ENCODE assay signal across 20 cellular contexts in genomic region chr5:168186289-168187074, GRCh38.
DNase-seq lines count a peak whose midpoint lies in the region; ATAC-seq, FAIRE-seq and TF ChIP-seq lines count a peak whose summit lies in the region.
"Had no signal": no experiment of that assay in that cellular context is flagged by ENCODE, and none has a peak within 500 bp of the region (broad histone marks: within the 10 kb centered on the region; RNA-seq: fewer than 3 reads in every experiment).

No MANE protein-coding gene starts in this region.

- H2AFZ ChIP-seq in astrocyte (ENCODE audit: low read depth, low read length) (no peak overlapping the region), neural cell (ENCODE audit: low read depth, low read length) (no peak overlapping the region)

- TF ChIP-seq CTCF in astrocyte (IDR thresholded peaks at IDR 0.05; ENCODE audit: insufficient read depth, low read depth, low read length) (no peak), cardiac muscle cell (IDR thresholded peaks at IDR 0.05; ENCODE audit: low read depth, low read length) (no peak), neural cell (IDR thresholded peaks at IDR 0.05; ENCODE audit: poor library complexity, severe bottlenecking) (no peak)

- TF ChIP-seq RAD21 in neural cell (conservative IDR thresholded peaks at IDR 0.05), result no peak

- H3K9me2 ChIP-seq in neural cell (ENCODE audit: insufficient read depth, low read length), result no peaks in the 10 kb centered on the region

- no peak overlapping the region for H3K27ac ChIP-seq in astrocyte (ENCODE audit: low read depth, low read length)
- H3K27ac ChIP-seq in cardiac muscle cell, result peak overlapping the region; percentile 55
- peak overlapping the region; percentile 73 for H3K27ac ChIP-seq in neural cell (ENCODE audit: low read length)

- H3K36me3 ChIP-seq in astrocyte (ENCODE audit: insufficient read depth, low read length) (no peaks in the 10 kb centered on the region), cardiac muscle cell (no peaks in the 10 kb centered on the region), neural cell (ENCODE audit: insufficient read depth, low read length) (no peaks in the 10 kb centered on the region)
- H3K36me3 ChIP-seq: MG63 had no signal

- no peaks in the 10 kb centered on the region for H3K4me1 ChIP-seq in astrocyte (ENCODE audit: insufficient read depth, low read length)
- peaks cover 31% of the 10 kb centered on the region for H3K4me1 ChIP-seq in cardiac muscle cell (ENCODE audit: low read depth)
- H3K4me1 ChIP-seq: Caco-2 had no signal

- H3K4me1 Mint-ChIP-seq in astrocyte (ENCODE audit: low read depth, unreplicated experiment), result peaks cover 4% of the 10 kb centered on the region

- H3K27me3 ChIP-seq in astrocyte (ENCODE audit: insufficient read depth, low read length) (no peaks in the 10 kb centered on the region), cardiac muscle cell (no peaks in the 10 kb centered on the region), neural cell (ENCODE audit: insufficient read depth, low read depth, low read length) (no peaks in the 10 kb centered on the region)

- H3K9ac ChIP-seq in astrocyte (ENCODE audit: low read length) (no peak overlapping the region), neural cell (ENCODE audit: low read length) (peak overlapping the region; percentile 7)

- peaks cover 30% of the 10 kb centered on the region for H3K36me3 Mint-ChIP-seq in astrocyte (ENCODE audit: low read depth, unreplicated experiment)

- H3K9me3 ChIP-seq in astrocyte (ENCODE audit: insufficient read depth, low read depth, low read length) (no peaks in the 10 kb centered on the region), cardiac muscle cell (ENCODE audit: low read depth) (no peaks in the 10 kb centered on the region), neural cell (ENCODE audit: low read length) (no peaks in the 10 kb centered on the region)
- H3K9me3 ChIP-seq: Caco-2 had no signal

- H4K20me1 ChIP-seq in astrocyte (ENCODE audit: insufficient read depth, low read length) (no peaks in the 10 kb centered on the region), neural cell (ENCODE audit: insufficient read depth) (no peaks in the 10 kb centered on the region)

- no peak overlapping the region for H3K4me3 Mint-ChIP-seq in astrocyte (ENCODE audit: unreplicated experiment)
- H3K4me3 Mint-ChIP-seq: HFFc6 had no signal

- peak; percentile 98 for TF ChIP-seq EP300 in neural cell (conservative IDR thresholded peaks at IDR 0.05; ENCODE audit: poor library complexity, severe bottlenecking)

- H3K79me2 ChIP-seq in astrocyte (ENCODE audit: insufficient read depth, low read length), result no peaks in the 10 kb centered on the region
- no peaks in the 10 kb centered on the region for H3K79me2 ChIP-seq in neural cell (replicated peaks; ENCODE audit: insufficient read depth, low read length)

- DNase-seq in NCI-H2227 treated with DMSO at 0.1 percent for 48 hours (lab: John Stamatoyannopoulos, UW), result peak; percentile 95
- peak; percentile 30 for DNase-seq in astrocyte (ENCODE audit: low read depth)
- peak in 1 of 2 donors; percentile 24 for DNase-seq in cardiac muscle cell (ENCODE audit: low read depth in 1 of 2, low spot score in 1 of 2)
- DNase-seq in sciatic nerve (ENCODE audit: low spot score), result no peak
- DNase-seq in NCI-H526 treated with DMSO at 0.1 percent for 48 hours (lab: John Stamatoyannopoulos, UW), result no peak
- DNase-seq: ACHN; Caco-2; DMS153; HFFc6; Karpas-422; MG63; NCI-H1092; NCI-H146; NCI-H2081 treated with DMSO at 0.1 percent for 48 hours; NCI-H226; NCI-H524 treated with DMSO at 0.1 percent for 48 hours; NK-92 treated with Interleukin-12 subunit alpha and Interleukin-12 subunit beta, amount 100 ng/mL, for 24 hours; SIG-M5 had no signal

- H3F3A ChIP-seq in neural cell (ENCODE audit: insufficient read depth, low read length, poor library complexity, severe bottlenecking), result no peaks in the 10 kb centered on the region

- H3K4me3 ChIP-seq in astrocyte (ENCODE audit: insufficient read depth, low read depth, low read length), result no peak overlapping the region
- H3K4me3 ChIP-seq in cardiac muscle cell, result no peak overlapping the region
- peak overlapping the region; percentile 46 for H3K4me3 ChIP-seq in neural cell (ENCODE audit: low read length)
- H3K4me3 ChIP-seq: MG63 had no signal

- no peak overlapping the region for H3K27ac Mint-ChIP-seq in astrocyte (ENCODE audit: unreplicated experiment)
- H3K27ac Mint-ChIP-seq: HFFc6 had no signal

- no peaks in the 10 kb centered on the region for H3K27me3 Mint-ChIP-seq in astrocyte (ENCODE audit: low read depth, unreplicated experiment)

- FAIRE-seq in astrocyte (lab: Jason Lieb, UNC), result no peak

- no peak overlapping the region for H3K4me2 ChIP-seq in astrocyte (ENCODE audit: low read length)
- H3K4me2 ChIP-seq in neural cell (ENCODE audit: low read length), result peak overlapping the region; percentile 6

- intact Hi-C loops in sciatic nerve (cut with DNase I), result no loop called here

- H3K9me3 Mint-ChIP-seq in astrocyte (ENCODE audit: unreplicated experiment), result peaks cover 2% of the 10 kb centered on the region
- H3K9me3 Mint-ChIP-seq: HFFc6 had no signal

- no peak for ATAC-seq in sciatic nerve
- no peak for ATAC-seq in activated CD4-positive, CD25-positive, alpha-beta regulatory T cell treated with anti-CD3 and anti-CD28 coated beads, Interleukin-2, amount 50 U/mL, for 24 hours

TF ChIP-seq in neural cell, 6 proteins besides CTCF, POLR2A, EP300 and RAD21:
- no peak for TF ChIP-seq SMC3 (conservative IDR thresholded peaks at IDR 0.05; ENCODE audit: poor library complexity)
- TF ChIP-seq EZH2 (IDR thresholded peaks at IDR 0.05; ENCODE audit: borderline replicate concordance, insufficient read depth, low read length, poor library complexity, severe bottlenecking), result no peak
- peak; percentile 96 for TF ChIP-seq POLR2AphosphoS5 (IDR thresholded peaks at IDR 0.05)
- TF ChIP-seq MXI1 (conservative IDR thresholded peaks at IDR 0.05; ENCODE audit: poor library complexity, severe bottlenecking), result no peak
- TF ChIP-seq REST (IDR thresholded peaks at IDR 0.05; ENCODE audit: borderline replicate concordance), result peak; percentile 36
- TF ChIP-seq TAF1 (IDR thresholded peaks at IDR 0.05; ENCODE audit: low read depth), result no peak

Comparison
In these comparisons a context has a peak if more than half of its experiments do, and no peak if none do; other contexts are left out.
1. DNase-seq: peak in NCI-H2227 treated with DMSO at 0.1 percent for 48 hours (single experiment) and astrocyte (single experiment); none in sciatic nerve (single experiment) and NCI-H526 treated with DMSO at 0.1 percent for 48 hours (single experiment).